ENCODE assay signal across 8 cellular contexts in the genomic region with DNA sequence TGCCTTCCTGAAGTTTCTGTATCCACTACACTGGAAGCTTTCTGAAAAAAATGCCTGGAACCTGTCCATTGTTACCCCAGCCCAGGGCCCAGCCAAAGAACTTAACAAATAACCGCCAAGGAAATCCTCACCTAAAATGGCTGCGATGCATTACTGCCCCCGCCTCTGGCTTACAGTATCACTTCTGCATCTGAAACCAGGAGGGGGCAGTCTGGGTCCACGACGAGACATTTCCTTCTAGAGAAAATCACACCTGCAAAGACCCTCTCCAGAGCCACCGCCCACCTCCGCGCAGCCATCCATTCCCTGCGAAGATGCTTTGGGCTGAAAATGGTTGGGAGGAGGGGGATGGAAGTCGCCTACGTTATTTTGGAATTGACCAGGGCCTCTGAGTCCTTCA. TPM values are rescaled to one million over a fixed set of nuclear protein-coding genes. Genes with fewer than 3 reads are reported as not detected.
DNase-seq lines count a peak whose midpoint lies in the region; ATAC-seq and TF ChIP-seq lines count a peak whose summit lies in the region.

No MANE protein-coding gene starts in this region.

- no peaks in the 10 kb centered on the region for H3K9me3 ChIP-seq in CD4-positive, alpha-beta T cell (ENCODE audit: control insufficient read depth, low read length)

- H3K9me3 Mint-ChIP-seq in CD4-positive, alpha-beta T cell: no peaks in the 10 kb centered on the region

- H3K27ac Mint-ChIP-seq in CD4-positive, alpha-beta T cell: no peak overlapping the region

- peaks cover 77% of the 10 kb centered on the region for H3K36me3 Mint-ChIP-seq in CD4-positive, alpha-beta T cell (ENCODE audit: low read depth)

- no peaks in the 10 kb centered on the region for H3K27me3 Mint-ChIP-seq in CD4-positive, alpha-beta T cell

- H3K4me1 Mint-ChIP-seq in CD4-positive, alpha-beta T cell (ENCODE audit: low read depth): no peaks in the 10 kb centered on the region

- no peak overlapping the region for H3K27ac ChIP-seq in CD4-positive, alpha-beta T cell (ENCODE audit: low read depth, low read length)

- H3K4me3 Mint-ChIP-seq in CD4-positive, alpha-beta T cell: no peak overlapping the region

- intact Hi-C loops in CD4-positive, alpha-beta T cell (cut with DNase I, micrococcal nuclease): loop anchor here in 1 of 2 experiments (10.0 kb wide), 1 partner anchor 742 kb away; no protein-coding TSS in a partner anchor

- ATAC-seq in CD4-positive, alpha-beta T cell (ENCODE audit: poor library complexity): peak; percentile 49
- no peak for ATAC-seq in GM18870 (IDR thresholded peaks at IDR 0.05; ENCODE audit: unreplicated experiment)

- H3K4me3 ChIP-seq in HFF-Myc (replicated peaks; ENCODE audit: low read depth, low read length) (no peak overlapping the region), fibroblast of villous mesenchyme (ENCODE audit: low read depth, low read length) (no peak overlapping the region)

- CTCF ChIA-PET in CD4-positive, alpha-beta T cell (lab: Charles Lee): no interaction called here

- peak; percentile 43 for TF ChIP-seq CTCF in CD4-positive, alpha-beta T cell (IDR thresholded peaks at IDR 0.05)
- TF ChIP-seq CTCF in HFF-Myc (IDR thresholded peaks at IDR 0.05; ENCODE audit: low read depth, low read length, missing control alignments) (peak; percentile 43), fibroblast of villous mesenchyme (IDR thresholded peaks at IDR 0.05; ENCODE audit: insufficient read depth, low read depth, low read length) (peak; percentile 44)

- peak; percentile 6 to 50 (median 22) for DNase-seq in CD4-positive, alpha-beta T cell
- DNase-seq in HFF-Myc (ENCODE audit: extremely low read depth, low read depth) (no peak), fibroblast of villous mesenchyme (ENCODE audit: low read depth) (peak; percentile 14), globus pallidus (ENCODE audit: low spot score) (no peak), NCI-H446 (lab: John Stamatoyannopoulos, UW) (no peak)
- DNase-seq in activated CD4-positive, alpha-beta T cell treated with anti-CD3 and anti-CD28 coated beads for 4 hours: peak; percentile 35 to 42
- DNase-seq in stimulated activated CD4-positive, alpha-beta T cell treated with anti-CD3 and anti-CD28 coated beads, TNF-alpha, amount 100 ng/mL, for 1 hour (ENCODE audit: low read depth in 3 of 3, low spot score in 1 of 3): peak in 2 of 3 donors; percentile 2 to 7

- POLR2A ChIA-PET in CD4-positive, alpha-beta T cell (lab: Charles Lee): no interaction called here

- H3K27me3 ChIP-seq in CD4-positive, alpha-beta T cell (ENCODE audit: control insufficient read depth, insufficient read depth, low read length): no peaks in the 10 kb centered on the region

RNA-seq across cellular contexts. Expression of a gene that starts 22.4 kb away (rescaled TPM):
- total RNA-seq in CD4-positive, alpha-beta T cell: 1 to 10 TPM; 2.4 TPM
- 0.32 TPM in 1 of 2 replicates, not detected in the other for total RNA-seq in fibroblast of villous mesenchyme

RNA-seq across cellular contexts. Expression of a gene that starts 33.4 kb away (rescaled TPM):
- total RNA-seq in CD4-positive, alpha-beta T cell: 10 to 100 TPM; 66.3 to 66.9 TPM
- 44.9 and 61.5 TPM in 2 replicates for total RNA-seq in fibroblast of villous mesenchyme

RNA-seq across cellular contexts. Expression of a gene that starts 55.7 kb away (rescaled TPM):
- not detected for total RNA-seq in CD4-positive, alpha-beta T cell
- not detected in 2 replicates for total RNA-seq in fibroblast of villous mesenchyme

Comparison
In these comparisons a context has a peak if more than half of its experiments do, and no peak if none do; other contexts are left out.
1. DNase-seq: peak in CD4-positive, alpha-beta T cell (10 of 10), activated CD4-positive, alpha-beta T cell treated with anti-CD3 and anti-CD28 coated beads for 4 hours (2 of 2), fibroblast of villous mesenchyme (single experiment) and stimulated activated CD4-positive, alpha-beta T cell treated with anti-CD3 and anti-CD28 coated beads, TNF-alpha, amount 100 ng/mL, for 1 hour (2 of 3); none in HFF-Myc (single experiment), globus pallidus (single experiment) and NCI-H446 (0 of 2).
2. Peak in every context shown above with its lines, with median percentiles within 50 percentile points of each other: CTCF ChIP-seq.